ENCODE assay signal across 1 cellular context in the genomic region with DNA sequence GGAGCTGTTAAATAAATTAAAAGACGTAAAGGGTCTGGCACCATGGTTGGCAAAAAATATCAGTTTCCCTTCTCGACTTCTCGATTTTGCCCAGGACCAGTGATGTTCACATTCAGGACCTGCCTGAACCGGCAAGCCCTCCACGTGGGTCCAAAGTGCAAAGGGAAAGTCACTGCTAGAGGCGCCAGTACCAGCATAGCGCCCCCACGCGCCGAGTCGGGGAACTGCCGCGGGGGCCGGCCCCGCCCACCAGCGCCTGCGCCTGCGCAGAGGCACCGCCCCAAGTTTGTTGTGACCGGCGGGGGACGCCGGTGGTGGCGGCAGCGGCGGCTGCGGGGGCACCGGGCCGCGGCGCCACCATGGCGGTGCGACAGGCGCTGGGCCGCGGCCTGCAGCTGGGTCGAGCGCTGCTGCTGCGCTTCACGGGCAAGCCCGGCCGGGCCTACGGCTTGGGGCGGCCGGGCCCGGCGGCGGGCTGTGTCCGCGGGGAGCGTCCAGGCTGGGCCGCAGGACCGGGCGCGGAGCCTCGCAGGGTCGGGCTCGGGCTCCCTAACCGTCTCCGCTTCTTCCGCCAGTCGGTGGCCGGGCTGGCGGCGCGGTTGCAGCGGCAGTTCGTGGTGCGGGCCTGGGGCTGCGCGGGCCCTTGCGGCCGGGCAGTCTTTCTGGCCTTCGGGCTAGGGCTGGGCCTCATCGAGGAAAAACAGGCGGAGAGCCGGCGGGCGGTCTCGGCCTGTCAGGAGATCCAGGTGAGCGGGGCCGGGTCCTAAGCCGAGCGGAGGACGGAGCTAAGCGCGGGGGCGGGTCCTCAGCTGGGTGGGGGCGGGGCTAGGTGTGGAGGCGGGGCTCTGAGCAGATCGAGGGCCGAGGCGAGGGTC.
TF ChIP-seq lines count a peak whose summit lies in the region.

Gene PINK1, plus strand, starts transcription at position 269 of the 875 bp plus-strand sequence. Its CDS starts 91 bp downstream, at position 360.

TF ChIP-seq in HepG2, 621 proteins besides CTCF, POLR2A, EP300 and RAD21 (continued from another document and continues in another):
- TF ChIP-seq LRRFIP1 (CRISPR knock-in tag; conservative IDR thresholded peaks at IDR 0.05), result no peak
- TF ChIP-seq, protein P1, sequence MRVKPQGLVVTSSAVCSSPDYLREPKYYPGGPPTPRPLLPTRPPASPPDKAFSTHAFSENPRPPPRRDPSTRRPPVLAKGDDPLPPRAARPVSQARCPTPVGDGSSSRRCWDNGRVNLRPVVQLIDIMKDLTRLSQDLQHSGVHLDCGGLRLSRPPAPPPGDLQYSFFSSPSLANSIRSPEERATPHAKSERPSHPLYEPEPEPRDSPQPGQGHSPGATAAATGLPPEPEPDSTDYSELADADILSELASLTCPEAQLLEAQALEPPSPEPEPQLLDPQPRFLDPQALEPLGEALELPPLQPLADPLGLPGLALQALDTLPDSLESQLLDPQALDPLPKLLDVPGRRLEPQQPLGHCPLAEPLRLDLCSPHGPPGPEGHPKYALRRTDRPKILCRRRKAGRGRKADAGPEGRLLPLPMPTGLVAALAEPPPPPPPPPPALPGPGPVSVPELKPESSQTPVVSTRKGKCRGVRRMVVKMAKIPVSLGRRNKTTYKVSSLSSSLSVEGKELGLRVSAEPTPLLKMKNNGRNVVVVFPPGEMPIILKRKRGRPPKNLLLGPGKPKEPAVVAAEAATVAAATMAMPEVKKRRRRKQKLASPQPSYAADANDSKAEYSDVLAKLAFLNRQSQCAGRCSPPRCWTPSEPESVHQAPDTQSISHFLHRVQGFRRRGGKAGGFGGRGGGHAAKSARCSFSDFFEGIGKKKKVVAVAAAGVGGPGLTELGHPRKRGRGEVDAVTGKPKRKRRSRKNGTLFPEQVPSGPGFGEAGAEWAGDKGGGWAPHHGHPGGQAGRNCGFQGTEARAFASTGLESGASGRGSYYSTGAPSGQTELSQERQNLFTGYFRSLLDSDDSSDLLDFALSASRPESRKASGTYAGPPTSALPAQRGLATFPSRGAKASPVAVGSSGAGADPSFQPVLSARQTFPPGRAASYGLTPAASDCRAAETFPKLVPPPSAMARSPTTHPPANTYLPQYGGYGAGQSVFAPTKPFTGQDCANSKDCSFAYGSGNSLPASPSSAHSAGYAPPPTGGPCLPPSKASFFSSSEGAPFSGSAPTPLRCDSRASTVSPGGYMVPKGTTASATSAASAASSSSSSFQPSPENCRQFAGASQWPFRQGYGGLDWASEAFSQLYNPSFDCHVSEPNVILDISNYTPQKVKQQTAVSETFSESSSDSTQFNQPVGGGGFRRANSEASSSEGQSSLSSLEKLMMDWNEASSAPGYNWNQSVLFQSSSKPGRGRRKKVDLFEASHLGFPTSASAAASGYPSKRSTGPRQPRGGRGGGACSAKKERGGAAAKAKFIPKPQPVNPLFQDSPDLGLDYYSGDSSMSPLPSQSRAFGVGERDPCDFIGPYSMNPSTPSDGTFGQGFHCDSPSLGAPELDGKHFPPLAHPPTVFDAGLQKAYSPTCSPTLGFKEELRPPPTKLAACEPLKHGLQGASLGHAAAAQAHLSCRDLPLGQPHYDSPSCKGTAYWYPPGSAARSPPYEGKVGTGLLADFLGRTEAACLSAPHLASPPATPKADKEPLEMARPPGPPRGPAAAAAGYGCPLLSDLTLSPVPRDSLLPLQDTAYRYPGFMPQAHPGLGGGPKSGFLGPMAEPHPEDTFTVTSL (CRISPR knock-in tag; IDR thresholded peaks at IDR 0.05; ENCODE audit: borderline replicate concordance), result no peak
- TF ChIP-seq DNMT1 (CRISPR knock-in tag; IDR thresholded peaks at IDR 0.05), result no peak
- TF ChIP-seq ZNF124 (CRISPR knock-in tag; IDR thresholded peaks at IDR 0.05), result 0 out of 2 replicates have a peak, but pooled peaks have one; percentile 62
- peak; percentile 80 for TF ChIP-seq ERF (CRISPR knock-in tag; IDR thresholded peaks at IDR 0.05)
- TF ChIP-seq, protein P2, sequence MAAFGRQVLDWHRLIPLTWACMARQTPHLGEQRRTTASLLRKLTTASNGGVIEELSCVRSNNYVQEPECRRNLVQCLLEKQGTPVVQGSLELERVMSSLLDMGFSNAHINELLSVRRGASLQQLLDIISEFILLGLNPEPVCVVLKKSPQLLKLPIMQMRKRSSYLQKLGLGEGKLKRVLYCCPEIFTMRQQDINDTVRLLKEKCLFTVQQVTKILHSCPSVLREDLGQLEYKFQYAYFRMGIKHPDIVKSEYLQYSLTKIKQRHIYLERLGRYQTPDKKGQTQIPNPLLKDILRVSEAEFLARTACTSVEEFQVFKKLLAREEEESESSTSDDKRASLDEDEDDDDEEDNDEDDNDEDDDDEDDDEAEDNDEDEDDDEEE (CRISPR knock-in tag; IDR thresholded peaks at IDR 0.05), result no peak
- TF ChIP-seq ZNF274 (CRISPR knock-in tag; IDR thresholded peaks at IDR 0.05), result 0 out of 2 replicates have a peak, but pooled peaks have one; percentile 6
- TF ChIP-seq, protein P3, sequence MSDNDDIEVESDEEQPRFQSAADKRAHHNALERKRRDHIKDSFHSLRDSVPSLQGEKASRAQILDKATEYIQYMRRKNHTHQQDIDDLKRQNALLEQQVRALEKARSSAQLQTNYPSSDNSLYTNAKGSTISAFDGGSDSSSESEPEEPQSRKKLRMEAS (IDR thresholded peaks at IDR 0.05), result peak; percentile 88
- TF ChIP-seq, protein P4, sequence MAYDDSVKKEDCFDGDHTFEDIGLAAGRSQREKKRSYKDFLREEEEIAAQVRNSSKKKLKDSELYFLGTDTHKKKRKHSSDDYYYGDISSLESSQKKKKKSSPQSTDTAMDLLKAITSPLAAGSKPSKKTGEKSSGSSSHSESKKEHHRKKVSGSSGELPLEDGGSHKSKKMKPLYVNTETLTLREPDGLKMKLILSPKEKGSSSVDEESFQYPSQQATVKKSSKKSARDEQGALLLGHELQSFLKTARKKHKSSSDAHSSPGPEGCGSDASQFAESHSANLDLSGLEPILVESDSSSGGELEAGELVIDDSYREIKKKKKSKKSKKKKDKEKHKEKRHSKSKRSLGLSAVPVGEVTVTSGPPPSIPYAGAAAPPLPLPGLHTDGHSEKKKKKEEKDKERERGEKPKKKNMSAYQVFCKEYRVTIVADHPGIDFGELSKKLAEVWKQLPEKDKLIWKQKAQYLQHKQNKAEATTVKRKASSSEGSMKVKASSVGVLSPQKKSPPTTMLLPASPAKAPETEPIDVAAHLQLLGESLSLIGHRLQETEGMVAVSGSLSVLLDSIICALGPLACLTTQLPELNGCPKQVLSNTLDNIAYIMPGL (CRISPR knock-in tag; IDR thresholded peaks at IDR 0.05; ENCODE audit: borderline replicate concordance in 1 of 2, low read depth in 1 of 2), result peak; percentile 69 to 81; a peak in 2 of 4 replicates
- TF ChIP-seq GABPB1 (CRISPR knock-in tag; IDR thresholded peaks at IDR 0.05), result peak; percentile 67; the same call in 1 of the 2 replicates
- no peak for TF ChIP-seq TIGD3 (CRISPR knock-in tag; IDR thresholded peaks at IDR 0.05; ENCODE audit: borderline replicate concordance)
- no peak for TF ChIP-seq ZNF510 (CRISPR knock-in tag; IDR thresholded peaks at IDR 0.05; ENCODE audit: low read depth)
- peak; percentile 58; the same call in 1 of the 2 replicates for TF ChIP-seq ZNF788 (CRISPR knock-in tag; IDR thresholded peaks at IDR 0.05; ENCODE audit: borderline replicate concordance)
- peak; percentile 26; the same call in 1 of the 2 replicates for TF ChIP-seq ZFP91 (CRISPR knock-in tag; IDR thresholded peaks at IDR 0.05; ENCODE audit: borderline replicate concordance)
- TF ChIP-seq ZNF331 (CRISPR knock-in tag; IDR thresholded peaks at IDR 0.05), result peak; percentile 83; the same call in 1 of the 2 replicates
- no peak for TF ChIP-seq NFKB2 (CRISPR knock-in tag; IDR thresholded peaks at IDR 0.05; ENCODE audit: borderline replicate concordance)
- TF ChIP-seq, protein P5, sequence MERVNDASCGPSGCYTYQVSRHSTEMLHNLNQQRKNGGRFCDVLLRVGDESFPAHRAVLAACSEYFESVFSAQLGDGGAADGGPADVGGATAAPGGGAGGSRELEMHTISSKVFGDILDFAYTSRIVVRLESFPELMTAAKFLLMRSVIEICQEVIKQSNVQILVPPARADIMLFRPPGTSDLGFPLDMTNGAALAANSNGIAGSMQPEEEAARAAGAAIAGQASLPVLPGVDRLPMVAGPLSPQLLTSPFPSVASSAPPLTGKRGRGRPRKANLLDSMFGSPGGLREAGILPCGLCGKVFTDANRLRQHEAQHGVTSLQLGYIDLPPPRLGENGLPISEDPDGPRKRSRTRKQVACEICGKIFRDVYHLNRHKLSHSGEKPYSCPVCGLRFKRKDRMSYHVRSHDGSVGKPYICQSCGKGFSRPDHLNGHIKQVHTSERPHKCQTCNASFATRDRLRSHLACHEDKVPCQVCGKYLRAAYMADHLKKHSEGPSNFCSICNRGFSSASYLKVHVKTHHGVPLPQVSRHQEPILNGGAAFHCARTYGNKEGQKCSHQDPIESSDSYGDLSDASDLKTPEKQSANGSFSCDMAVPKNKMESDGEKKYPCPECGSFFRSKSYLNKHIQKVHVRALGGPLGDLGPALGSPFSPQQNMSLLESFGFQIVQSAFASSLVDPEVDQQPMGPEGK (CRISPR knock-in tag; IDR thresholded peaks at IDR 0.05), result peak; percentile 64
- TF ChIP-seq ZHX2 (IDR thresholded peaks at IDR 0.05; ENCODE audit: low read depth), result no peak
- no peak for TF ChIP-seq ZHX2 (CRISPR knock-in tag; IDR thresholded peaks at IDR 0.05; ENCODE audit: borderline replicate concordance)
- no peak for TF ChIP-seq EEA1 (CRISPR knock-in tag; IDR thresholded peaks at IDR 0.05; ENCODE audit: borderline replicate concordance)
- TF ChIP-seq SIX4 (CRISPR knock-in tag; IDR thresholded peaks at IDR 0.05), result no peak
- TF ChIP-seq ZNF644 (CRISPR knock-in tag; IDR thresholded peaks at IDR 0.05; ENCODE audit: low read depth), result 0 out of 2 replicates have a peak, but pooled peaks have one; percentile 39
